In genomic region chr9:105449081-105449480, GRCh38 we compare ENCODE assay signal across 10 cellular contexts. TPM values are rescaled to one million over a fixed set of nuclear protein-coding genes. Genes with fewer than 3 reads are reported as not detected.
DNase-seq lines count a peak whose midpoint lies in the region; ATAC-seq and TF ChIP-seq lines count a peak whose summit lies in the region.
"Had no signal": no experiment of that assay in that cellular context is flagged by ENCODE, and none has a peak within 500 bp of the region (broad histone marks: within the 10 kb centered on the region; RNA-seq: fewer than 3 reads in every experiment).

No MANE protein-coding gene starts in this region.

- no peak overlapping the region for H3K27ac Mint-ChIP-seq in activated naive CD8-positive, alpha-beta T cell

- H3K4me2 ChIP-seq in trophoblast cell (ENCODE audit: low read length): no peak overlapping the region

- H2AK5ac ChIP-seq in trophoblast cell (ENCODE audit: low read length): no peak overlapping the region

- no peaks in the 10 kb centered on the region for H3K9me3 ChIP-seq in heart right ventricle
- H3K9me3 ChIP-seq in iPS-20b (ENCODE audit: insufficient read depth, low read depth, low read length): no peaks in the 10 kb centered on the region
- no peaks in the 10 kb centered on the region for H3K9me3 ChIP-seq in upper lobe of right lung
- no peaks in the 10 kb centered on the region for H3K9me3 ChIP-seq in trophoblast cell (ENCODE audit: insufficient read depth, low read depth, low read length)

- DNase-seq in heart right ventricle (no peak), Right ventricle myocardium superior (no peak), upper lobe of right lung (no peak), trophoblast cell (no peak), GM13977 (ENCODE audit: low spot score) (no peak)
- DNase-seq: DMS 273 treated with DMSO at 0.1 percent for 48 hours, NCI-H1930 had no signal

- H3K79me2 ChIP-seq in trophoblast cell (ENCODE audit: control insufficient read depth, insufficient read depth, low read length, poor library complexity): no peaks in the 10 kb centered on the region

- peaks cover 0 to 46% (median 26%) of the 10 kb centered on the region in 9 donors for H3K4me1 ChIP-seq in heart right ventricle
- 0 out of 2 replicates have a peak, but pooled peaks cover 8% of the 10 kb centered on the region for H3K4me1 ChIP-seq in iPS-20b (ENCODE audit: insufficient read depth, low read length)
- peaks cover 10% of the 10 kb centered on the region for H3K4me1 ChIP-seq in upper lobe of right lung
- peaks cover 2 to 6% of the 10 kb centered on the region in 2 experiments for H3K4me1 ChIP-seq in trophoblast cell (ENCODE audit: control insufficient read depth in 1 of 2, insufficient read depth in 2 of 2, low read length in 2 of 2)

- H2BK12ac ChIP-seq in trophoblast cell (ENCODE audit: low read length): no peak overlapping the region

- peak overlapping the region in 8 of 10 donors; percentile 70 to 92 (median 82) for H3K4me3 ChIP-seq in heart right ventricle
- peak overlapping the region; percentile 76 for H3K4me3 ChIP-seq in iPS-20b (ENCODE audit: low read length)
- peak overlapping the region; percentile 79 for H3K4me3 ChIP-seq in upper lobe of right lung
- no peak overlapping the region for H3K4me3 ChIP-seq in trophoblast cell (ENCODE audit: low read depth, low read length)

- intact Hi-C loops in heart right ventricle (cut with DNase I) (loop anchor here in 1 of 10 donors (10.0 kb wide), 1 partner anchor 246 kb away; the partner anchor contains the start of gene TMEM38B), Right ventricle myocardium superior (cut with DNase I) (no loop called here), upper lobe of right lung (cut with DNase I) (no loop called here)

- H3K9ac ChIP-seq in iPS-20b (ENCODE audit: low read depth, low read length) (peak overlapping the region; percentile 85; the same call in 1 of the 2 replicates), trophoblast cell (ENCODE audit: low read length) (no peak overlapping the region)

- H3K14ac ChIP-seq in trophoblast cell (ENCODE audit: low read length): no peak overlapping the region

- H2BK120ac ChIP-seq in trophoblast cell (ENCODE audit: insufficient read depth, low read length, poor library complexity): no peak overlapping the region

- in situ Hi-C loops in GM13977 (cut with MboI; ENCODE audit: low pct_unique_long_range_greater_than_20kb, low sequenced_read_pairs, unreplicated experiment): loop anchor here (25.0 kb wide), 1 partner anchor 263 kb away; no protein-coding TSS in a partner anchor

- H3K23ac ChIP-seq in trophoblast cell (ENCODE audit: low read length): no peak overlapping the region

- H3K9me3 Mint-ChIP-seq in activated naive CD8-positive, alpha-beta T cell (ENCODE audit: low read depth): no peaks in the 10 kb centered on the region

- no peak overlapping the region for H2BK5ac ChIP-seq in trophoblast cell (ENCODE audit: low read depth, low read length, poor library complexity)

- TF ChIP-seq CTCF in heart right ventricle (IDR thresholded peaks at IDR 0.05) (no peak), upper lobe of right lung (IDR thresholded peaks at IDR 0.05) (no peak), GM13977 (IDR thresholded peaks at IDR 0.05; ENCODE audit: extremely low read depth, insufficient read depth, missing control alignments) (no peak)

- 12 to 24% methylated on average over 2 of the region's 2 CpGs for WGBS in heart right ventricle, 2 donors
- WGBS in trophoblast cell (ENCODE audit: extremely low coverage, insufficient coverage, insufficient read length): no CpG with 5 or more reads among the region's 2 CpGs

- H3K27me3 ChIP-seq in heart right ventricle (no peaks in the 10 kb centered on the region), iPS-20b (ENCODE audit: insufficient read depth, low read length) (no peaks in the 10 kb centered on the region), upper lobe of right lung (no peaks in the 10 kb centered on the region), trophoblast cell (ENCODE audit: insufficient read depth, low read length) (no peaks in the 10 kb centered on the region)

- no peaks in the 10 kb centered on the region for H3K36me3 ChIP-seq in heart right ventricle
- H3K36me3 ChIP-seq in iPS-20b (ENCODE audit: insufficient read depth, low read depth, low read length): no peaks in the 10 kb centered on the region
- no peaks in the 10 kb centered on the region for H3K36me3 ChIP-seq in upper lobe of right lung
- H3K36me3 ChIP-seq in trophoblast cell (ENCODE audit: control insufficient read depth in 1 of 2, insufficient read depth in 2 of 2, low read length in 2 of 2): no peaks in the 10 kb centered on the region

- no peaks in the 10 kb centered on the region for H3K79me1 ChIP-seq in trophoblast cell (ENCODE audit: low read length)

- no peaks in the 10 kb centered on the region for H3K27me3 Mint-ChIP-seq in activated naive CD8-positive, alpha-beta T cell

- no peak overlapping the region for H3K18ac ChIP-seq in trophoblast cell (ENCODE audit: low read length)

- ATAC-seq in heart right ventricle: no peak
- no peak for ATAC-seq in Right ventricle myocardium superior (ENCODE audit: poor library complexity)
- ATAC-seq in upper lobe of right lung: no peak
- ATAC-seq in GM21390 (IDR thresholded peaks at IDR 0.05; ENCODE audit: unreplicated experiment): no peak

- H3K4me3 Mint-ChIP-seq in activated naive CD8-positive, alpha-beta T cell: peak overlapping the region; percentile 90

- peaks cover 10% of the 10 kb centered on the region for H3K4me1 Mint-ChIP-seq in activated naive CD8-positive, alpha-beta T cell (ENCODE audit: low read depth)

- H4K8ac ChIP-seq in trophoblast cell (ENCODE audit: low read depth, low read length): no peak overlapping the region

- H4K91ac ChIP-seq in trophoblast cell (ENCODE audit: low read depth, low read length): no peak overlapping the region

- H4K12ac ChIP-seq in trophoblast cell (ENCODE audit: low read depth, low read length): no peak overlapping the region

- no peak overlapping the region for H3K4ac ChIP-seq in trophoblast cell (ENCODE audit: low read depth, low read length)

- peak overlapping the region in 5 of 10 donors; percentile 76 to 89 (median 84) for H3K27ac ChIP-seq in heart right ventricle
- no peak overlapping the region for H3K27ac ChIP-seq in iPS-20b (ENCODE audit: low read length)
- no peak overlapping the region for H3K27ac ChIP-seq in upper lobe of right lung
- H3K27ac ChIP-seq in trophoblast cell (ENCODE audit: low read depth, low read length): no peak overlapping the region

- no peak overlapping the region for H2AFZ ChIP-seq in trophoblast cell (ENCODE audit: insufficient read depth, low read length, poor library complexity)

- no peaks in the 10 kb centered on the region for H3K36me3 Mint-ChIP-seq in activated naive CD8-positive, alpha-beta T cell

RNA-seq across cellular contexts. Expression of gene FSD1L, which starts 1.2 kb away (rescaled TPM):
- total RNA-seq in heart right ventricle (10 to 100 TPM in 4 of 10 donors, 1 to 10 TPM in 6; 4.2 to 16.3 (median 8.8) TPM), Right ventricle myocardium superior (5.5 TPM), upper lobe of right lung (4.5 TPM)
- polyA plus RNA-seq in heart right ventricle: 1 to 10 TPM; 1.1 to 2.7 TPM
- polyA plus RNA-seq in trophoblast cell (2013): 0.94 and 1.00 TPM in 2 replicates
